In the genomic region with DNA sequence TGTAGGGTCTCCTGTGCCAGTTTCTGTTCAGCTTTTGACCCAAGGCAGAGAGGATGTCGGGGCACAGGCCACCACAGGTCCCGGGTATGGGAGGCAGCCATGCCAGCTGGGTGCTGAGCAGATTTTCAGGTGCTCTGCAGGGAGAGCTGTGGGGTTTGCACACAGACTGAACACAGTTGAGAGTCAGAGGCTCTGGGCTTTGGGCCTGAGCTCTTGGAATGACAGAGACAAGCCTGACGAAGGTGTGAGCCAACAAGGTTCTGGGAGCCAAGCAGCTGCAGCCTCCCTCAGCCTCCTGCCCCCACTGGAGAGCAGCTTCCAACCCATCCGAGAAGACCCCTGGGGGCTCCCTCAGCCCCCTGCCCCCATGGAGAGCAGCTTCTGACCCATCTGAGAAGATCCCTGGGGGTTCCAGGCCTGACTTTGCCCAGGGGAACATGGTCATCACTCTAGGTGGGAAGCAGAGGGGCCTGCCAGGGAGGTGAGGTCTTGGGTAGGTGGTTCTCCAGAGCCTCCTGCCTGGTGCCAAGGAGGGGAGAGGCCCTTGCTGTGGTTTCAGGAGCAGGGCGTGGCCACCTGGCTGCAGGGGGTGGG, we compare ENCODE assay signal across 18 cellular contexts. TPM values are rescaled to one million over a fixed set of nuclear protein-coding genes. Genes with fewer than 3 reads are reported as not detected.
A peak's percentile ranks its signal among the peaks of the same experiment; 100 is the strongest.
DNase-seq lines count a peak whose midpoint lies in the region; ATAC-seq and TF ChIP-seq lines count a peak whose summit lies in the region.
"Had no signal": no experiment of that assay in that cellular context is flagged by ENCODE, and none has a peak within 500 bp of the region (broad histone marks: within the 10 kb centered on the region; RNA-seq: fewer than 3 reads in every experiment).

No MANE protein-coding gene starts in this region.

- peaks cover 37% of the 10 kb centered on the region for H3K4me1 Mint-ChIP-seq in nephron

- H3K27ac ChIP-seq in BLaER1 (peak overlapping the region; percentile 36), body of pancreas (peak overlapping the region; percentile 58 to 85 (median 82))
- H3K27ac ChIP-seq: sigmoid colon, thoracic aorta had no signal

- peaks cover 99% of the 10 kb centered on the region for H3K4me1 ChIP-seq in BLaER1
- H3K4me1 ChIP-seq in body of pancreas: peaks cover 98% of the 10 kb centered on the region

- intact Hi-C loops in body of pancreas (cut with DNase I) (no loop called here), head of caudate nucleus (cut with DNase I) (no loop called here)

- peak overlapping the region; percentile 36 for H3K9ac ChIP-seq in BLaER1

- H3K9me3 Mint-ChIP-seq in nephron: no peaks in the 10 kb centered on the region
- H3K9me3 Mint-ChIP-seq: activated CD4-positive, alpha-beta memory T cell treated with anti-CD3 and anti-CD28 coated beads, Interleukin-2, amount 10 ng/mL, durations not matched to agents 7 days and 5 days; activated T-helper 1 cell treated with anti-CD3 and anti-CD28 coated beads, Interleukin-12 subunit alpha, Interleukin-12 subunit beta, Interleukin-2, Interleukin-4 antibody, amounts not matched to agents 30 ng/mL and 10 ng/mL and 1 ng/mL, durations not matched to agents 14 hours and 24 hours and 36 hours had no signal

- no peaks in the 10 kb centered on the region for H3K9me3 ChIP-seq in BLaER1
- H3K9me3 ChIP-seq in body of pancreas: no peaks in the 10 kb centered on the region
- H3K9me3 ChIP-seq: sigmoid colon, thoracic aorta had no signal

- H3K4me2 ChIP-seq in BLaER1: peak overlapping the region; percentile 95

- H4K20me1 ChIP-seq in BLaER1: peaks cover 99% of the 10 kb centered on the region

- H3K4me3 ChIP-seq in BLaER1 (no peak overlapping the region), body of pancreas (no peak overlapping the region)
- H3K4me3 ChIP-seq: sigmoid colon, thoracic aorta had no signal

- no peaks in the 10 kb centered on the region for H3K27me3 Mint-ChIP-seq in nephron (ENCODE audit: low read depth)
- H3K27me3 Mint-ChIP-seq: activated CD4-positive, alpha-beta memory T cell treated with anti-CD3 and anti-CD28 coated beads, Interleukin-2, amount 10 ng/mL, durations not matched to agents 7 days and 5 days had no signal

- H3K36me3 ChIP-seq in BLaER1 (peaks cover 8% of the 10 kb centered on the region), body of pancreas (replicated peaks in 1 of 2; ENCODE audit: insufficient read depth in 1 of 2, low read depth in 2 of 2) (peaks cover 0 to 4% of the 10 kb centered on the region in 2 donors)

- peak overlapping the region in 2 of 3 experiments; percentile 25 to 37 for H3K27ac Mint-ChIP-seq in nephron
- H3K27ac Mint-ChIP-seq: activated CD4-positive, alpha-beta memory T cell treated with anti-CD3 and anti-CD28 coated beads, Interleukin-2, amount 10 ng/mL, durations not matched to agents 7 days and 5 days; activated T-helper 1 cell treated with anti-CD3 and anti-CD28 coated beads, Interleukin-12 subunit alpha, Interleukin-12 subunit beta, Interleukin-2, Interleukin-4 antibody, amounts not matched to agents 30 ng/mL and 10 ng/mL and 1 ng/mL, durations not matched to agents 14 hours and 24 hours and 36 hours had no signal

- no peak overlapping the region for H3K4me3 Mint-ChIP-seq in nephron
- H3K4me3 Mint-ChIP-seq: activated CD4-positive, alpha-beta memory T cell treated with anti-CD3 and anti-CD28 coated beads, Interleukin-2, amount 10 ng/mL, durations not matched to agents 7 days and 5 days; activated T-helper 1 cell treated with anti-CD3 and anti-CD28 coated beads, Interleukin-12 subunit alpha, Interleukin-12 subunit beta, Interleukin-2, Interleukin-4 antibody, amounts not matched to agents 30 ng/mL and 10 ng/mL and 1 ng/mL, durations not matched to agents 14 hours and 24 hours and 36 hours had no signal

- 36 to 57% methylated on average over 4 to 5 of the region's 5 CpGs for WGBS in body of pancreas, 2 donors

- in situ Hi-C loops in G401 (cut with HindIII; ENCODE audit: low sequenced_read_pairs): no loop called here

- H3K27me3 ChIP-seq in BLaER1: no peaks in the 10 kb centered on the region
- H3K27me3 ChIP-seq in body of pancreas: no peaks in the 10 kb centered on the region
- H3K27me3 ChIP-seq: sigmoid colon had no signal

- DNase-seq in G401 (ENCODE audit: low spot score): peak; percentile 57
- DNase-seq in body of pancreas: peak in 3 of 4 donors; percentile 62 to 77 (median 68)
- no peak for DNase-seq in head of caudate nucleus
- no peak for DNase-seq in HuH-7 (ENCODE audit: low spot score)
- no peak for DNase-seq in A172 (ENCODE audit: low spot score)
- DNase-seq: activated CD4-positive, alpha-beta memory T cell treated with anti-CD3 and anti-CD28 coated beads, Interleukin-2, amount 10 ng/mL, durations not matched to agents 7 days and 5 days; amniotic stem cell; cortex of kidney; NCI-H1048; NCI-H2171; NCI-H82; nucleus accumbens; sigmoid colon had no signal

- ATAC-seq in body of pancreas: no peak
- ATAC-seq: esophagus mucosa had no signal

- TF ChIP-seq POLR2A in body of pancreas (IDR thresholded peaks at IDR 0.05): peak in 1 of 3 donors; percentile 61

- no peak for TF ChIP-seq CTCF in body of pancreas (IDR thresholded peaks at IDR 0.05)
- no peak for TF ChIP-seq CTCF in nephron (IDR thresholded peaks at IDR 0.05; ENCODE audit: unreplicated experiment in 3 of 3)

- H3K36me3 Mint-ChIP-seq in nephron (ENCODE audit: low read depth): no peaks in the 10 kb centered on the region

RNA-seq across cellular contexts. Expression of a gene that starts 13.8 kb away (rescaled TPM):
- total RNA-seq in G401 (2014; rRNA removed; shearing (Covaris generic)): 9.5 and 10.2 TPM in 2 replicates
- 10 to 100 TPM; 29.8 to 50.1 TPM for total RNA-seq in body of pancreas
- total RNA-seq in A172 (2014; rRNA removed; shearing (Covaris generic)): 12.6 and 22.5 TPM in 2 replicates

Comparison
In these comparisons a context has a peak if more than half of its experiments do, and no peak if none do; other contexts are left out.
1. DNase-seq: peak in G401 (single experiment) and body of pancreas (3 of 4); none in head of caudate nucleus (0 of 42), HuH-7 (single experiment) and A172 (single experiment).